Comparison of ENCODE assay signal across 8 cellular contexts in the genomic region with DNA sequence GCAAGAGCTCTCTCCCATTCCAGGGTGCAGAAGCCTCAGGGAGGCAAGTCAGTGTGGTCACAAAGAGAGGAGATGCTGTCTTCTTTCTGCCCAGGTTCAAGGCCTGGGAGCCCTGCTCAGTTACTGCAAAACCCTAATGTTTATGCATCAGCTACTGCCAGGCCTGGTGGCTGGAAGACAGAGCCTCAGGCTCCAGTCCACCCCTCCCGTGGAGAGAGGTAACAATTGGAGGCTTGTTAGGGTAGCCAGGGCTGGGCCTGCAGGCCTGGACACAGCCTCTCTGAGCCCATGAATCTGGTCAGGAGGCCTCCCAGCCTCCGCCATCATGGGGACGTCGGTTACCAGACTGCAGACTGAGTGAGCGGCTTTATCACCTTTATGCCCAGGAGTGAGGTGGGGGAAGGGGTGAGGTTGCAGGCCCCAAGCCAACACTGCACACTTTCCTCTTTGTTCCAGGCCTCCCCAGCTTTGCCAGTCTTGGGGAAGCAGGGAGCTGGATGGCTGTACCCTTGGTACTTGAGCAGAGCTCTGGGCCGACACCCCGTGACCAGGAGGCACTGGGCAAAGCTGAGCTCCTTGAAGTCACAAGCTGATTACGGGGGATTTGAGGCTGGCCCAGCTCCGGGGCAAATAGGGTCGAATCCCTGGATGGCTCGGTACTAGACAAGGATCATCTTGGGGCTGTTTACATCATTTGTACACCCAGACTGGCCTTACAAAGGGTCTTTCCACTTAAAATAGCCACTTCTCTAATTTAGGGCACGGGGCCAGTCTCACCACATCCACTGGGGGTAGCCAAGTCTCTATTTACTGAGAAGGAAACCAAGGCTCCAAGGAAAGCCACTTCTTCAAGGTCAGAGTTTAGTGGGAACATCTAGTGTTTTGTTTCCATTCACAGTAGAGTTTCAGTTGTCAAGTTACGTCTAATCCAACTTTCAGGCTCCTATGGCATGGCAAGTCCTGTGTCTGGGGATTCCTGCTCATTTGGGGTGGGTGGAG. TPM values are rescaled to one million over a fixed set of nuclear protein-coding genes. Genes with fewer than 3 reads are reported as not detected.
DNase-seq lines count a peak whose midpoint lies in the region; ATAC-seq, FAIRE-seq and TF ChIP-seq lines count a peak whose summit lies in the region.

No MANE protein-coding gene starts in this region.

- peak; percentile 59 for DNase-seq in activated CD4-positive, alpha-beta T cell treated with anti-CD3 and anti-CD28 coated beads, Interleukin-2, amount 10 ng/mL, durations not matched to agents 24 days and 14 days
- no peak for DNase-seq in activated CD4-positive, alpha-beta T cell treated with anti-CD3 and anti-CD28 coated beads, Interleukin-2, amount 50 U/mL, for 4 hours
- DNase-seq in T-cell (no peak), frontal cortex (ENCODE audit: low spot score in 2 of 2) (peak; percentile 57 to 62), HAP-1 (ENCODE audit: low spot score in 2 of 2) (no peak), adrenal gland (no peak), NCI-H2171 treated with DMSO at 0.1 percent for 48 hours (lab: John Stamatoyannopoulos, UW) (no peak)
- no peak for DNase-seq in stimulated activated naive B cell treated with anti-CD40 and anti-IgM and Interleukin-4, amounts not matched to agents 10 μg/mL and 1 μg/mL and 100 μg/mL, for 72 hours

- H3K4me3 ChIP-seq in HAP-1 (no peak overlapping the region), adrenal gland (no peak overlapping the region)

- 86 to 93% (median 90%) methylated on average over 6 to 13 of the region's 13 CpGs for WGBS in adrenal gland, 4 donors

- H3K36me3 ChIP-seq in HAP-1 (replicated peaks) (peaks cover 15% of the 10 kb centered on the region; the same call in 1 of the 2 replicates), adrenal gland (replicated peaks in 1 of 2) (no peaks in the 10 kb centered on the region)

- H3K9me3 ChIP-seq in HAP-1 (no peaks in the 10 kb centered on the region), adrenal gland (replicated peaks in 1 of 3) (no peaks in the 10 kb centered on the region)

- intact Hi-C loops in activated CD4-positive, alpha-beta T cell treated with anti-CD3 and anti-CD28 coated beads, Interleukin-2, amount 10 ng/mL, durations not matched to agents 24 days and 14 days (cut with micrococcal nuclease) = no loop called here
- intact Hi-C loops in adrenal gland (cut with DNase I) = no loop called here

- POLR2A ChIA-PET in T-cell (lab: Charles Lee) = interaction anchor here (0.9 to 1.0 kb wide), 2 partner anchors 12 to 16 kb away, joined by 3 read pairs; no protein-coding TSS in a partner anchor

- TF ChIP-seq POLR2A in adrenal gland (IDR thresholded peaks at IDR 0.05) = no peak

- TF ChIP-seq CTCF in adrenal gland (IDR thresholded peaks at IDR 0.05) = no peak

- peaks cover 70% of the 10 kb centered on the region for H3K4me1 Mint-ChIP-seq in activated CD4-positive, alpha-beta T cell treated with anti-CD3 and anti-CD28 coated beads, Interleukin-2, amount 10 ng/mL, durations not matched to agents 24 days and 14 days
- H3K4me1 Mint-ChIP-seq in T-cell = peaks cover 80 to 82% (median 82%) of the 10 kb centered on the region in 3 donors
- peaks cover 57 to 86% of the 10 kb centered on the region in 2 donors for H3K4me1 Mint-ChIP-seq in stimulated activated naive B cell treated with anti-CD40 and anti-IgM and Interleukin-4, amounts not matched to agents 10 μg/mL and 1 μg/mL and 100 μg/mL, for 72 hours

- H3K4me3 Mint-ChIP-seq in activated CD4-positive, alpha-beta T cell treated with anti-CD3 and anti-CD28 coated beads, Interleukin-2, amount 10 ng/mL, durations not matched to agents 24 days and 14 days = peak overlapping the region; percentile 76
- peak overlapping the region; percentile 41 to 72 (median 58) for H3K4me3 Mint-ChIP-seq in T-cell
- peak overlapping the region; percentile 32 to 53 for H3K4me3 Mint-ChIP-seq in stimulated activated naive B cell treated with anti-CD40 and anti-IgM and Interleukin-4, amounts not matched to agents 10 μg/mL and 1 μg/mL and 100 μg/mL, for 72 hours

- H3K27ac ChIP-seq in adrenal gland = peak overlapping the region in 1 of 5 donors; percentile 39

- ATAC-seq in T-cell (replicated peaks in 1 of 4) = no peak
- no peak for ATAC-seq in stimulated activated naive B cell treated with anti-CD40 and anti-IgM and Interleukin-4, amounts not matched to agents 10 μg/mL and 1 μg/mL and 100 μg/mL, for 72 hours (replicated peaks)

- peaks cover 62% of the 10 kb centered on the region for H3K36me3 Mint-ChIP-seq in activated CD4-positive, alpha-beta T cell treated with anti-CD3 and anti-CD28 coated beads, Interleukin-2, amount 10 ng/mL, durations not matched to agents 24 days and 14 days (ENCODE audit: low read depth)
- H3K36me3 Mint-ChIP-seq in T-cell = peaks cover 25% of the 10 kb centered on the region
- H3K36me3 Mint-ChIP-seq in stimulated activated naive B cell treated with anti-CD40 and anti-IgM and Interleukin-4, amounts not matched to agents 10 μg/mL and 1 μg/mL and 100 μg/mL, for 72 hours = peaks cover 25 to 57% of the 10 kb centered on the region in 2 donors

- H3K4me1 ChIP-seq in HAP-1 (peaks cover 8% of the 10 kb centered on the region), adrenal gland (replicated peaks in 1 of 2) (peaks cover 0 to 10% of the 10 kb centered on the region in 2 donors)

- H3K27me3 ChIP-seq in HAP-1 (ENCODE audit: low read depth) (no peaks in the 10 kb centered on the region), adrenal gland (no peaks in the 10 kb centered on the region)

- in situ Hi-C loops in HAP-1 (cut with MboI; ENCODE audit: low sequenced_read_pairs) = no loop called here

- FAIRE-seq in frontal cortex (lab: Jason Lieb, UNC) = no peak

- H3K27ac Mint-ChIP-seq in activated CD4-positive, alpha-beta T cell treated with anti-CD3 and anti-CD28 coated beads, Interleukin-2, amount 10 ng/mL, durations not matched to agents 24 days and 14 days = peak overlapping the region; percentile 45
- peak overlapping the region; percentile 91 to 95 for H3K27ac Mint-ChIP-seq in T-cell
- H3K27ac Mint-ChIP-seq in stimulated activated naive B cell treated with anti-CD40 and anti-IgM and Interleukin-4, amounts not matched to agents 10 μg/mL and 1 μg/mL and 100 μg/mL, for 72 hours = peak overlapping the region; percentile 93

- H3K9me3 Mint-ChIP-seq in activated CD4-positive, alpha-beta T cell treated with anti-CD3 and anti-CD28 coated beads, Interleukin-2, amount 10 ng/mL, durations not matched to agents 24 days and 14 days = no peaks in the 10 kb centered on the region
- no peaks in the 10 kb centered on the region for H3K9me3 Mint-ChIP-seq in T-cell
- peaks cover 0 to 2% of the 10 kb centered on the region in 2 donors for H3K9me3 Mint-ChIP-seq in stimulated activated naive B cell treated with anti-CD40 and anti-IgM and Interleukin-4, amounts not matched to agents 10 μg/mL and 1 μg/mL and 100 μg/mL, for 72 hours

- CTCF ChIA-PET in T-cell (lab: Charles Lee) = interaction anchor here in 1 of 2 donors (0.6 to 2.0 kb wide), 5 partner anchors 16 to 1280 kb away, joined by 3 to 7 read pairs (median 5); no protein-coding TSS in a partner anchor

- H3K27me3 Mint-ChIP-seq in activated CD4-positive, alpha-beta T cell treated with anti-CD3 and anti-CD28 coated beads, Interleukin-2, amount 10 ng/mL, durations not matched to agents 24 days and 14 days = no peaks in the 10 kb centered on the region
- no peaks in the 10 kb centered on the region for H3K27me3 Mint-ChIP-seq in T-cell
- H3K27me3 Mint-ChIP-seq in stimulated activated naive B cell treated with anti-CD40 and anti-IgM and Interleukin-4, amounts not matched to agents 10 μg/mL and 1 μg/mL and 100 μg/mL, for 72 hours = no peaks in the 10 kb centered on the region

RNA-seq across cellular contexts. Expression of a gene that starts 5.2 kb away (rescaled TPM):
- total RNA-seq in activated CD4-positive, alpha-beta T cell treated with anti-CD3 and anti-CD28 coated beads, Interleukin-2, amount 10 ng/mL, durations not matched to agents 24 days and 14 days = 135 and 144 TPM in 2 replicates
- total RNA-seq in T-cell = 10 to 100 TPM; 72.0 to 91.7 (median 83.9) TPM
- 28.1 TPM for total RNA-seq in frontal cortex
- 100 to 1,000 TPM in 1 of 8 donors, 10 to 100 TPM in 7; 15.4 to 123 (median 27.1) TPM for total RNA-seq in adrenal gland
- 10 to 100 TPM in 1 of 3 donors, 1 to 10 TPM in 2; 4.6 to 12.3 (median 9.3) TPM for polyA plus RNA-seq in adrenal gland

Comparison
In these comparisons a context has a peak if more than half of its experiments do, and no peak if none do; other contexts are left out.
1. DNase-seq: peak in activated CD4-positive, alpha-beta T cell treated with anti-CD3 and anti-CD28 coated beads, Interleukin-2, amount 10 ng/mL, durations not matched to agents 24 days and 14 days (single experiment) and frontal cortex (2 of 2); none in activated CD4-positive, alpha-beta T cell treated with anti-CD3 and anti-CD28 coated beads, Interleukin-2, amount 50 U/mL, for 4 hours (0 of 2), T-cell (0 of 34), stimulated activated naive B cell treated with anti-CD40 and anti-IgM and Interleukin-4, amounts not matched to agents 10 μg/mL and 1 μg/mL and 100 μg/mL, for 72 hours (single experiment), HAP-1 (0 of 2), adrenal gland (0 of 7) and NCI-H2171 treated with DMSO at 0.1 percent for 48 hours (single experiment).
2. Peak in every context shown above with its lines, with median percentiles within 50 percentile points of each other: H3K27ac Mint-ChIP-seq and H3K4me3 Mint-ChIP-seq.